ENCODE assay signal across 1 cellular context in the genomic region with DNA sequence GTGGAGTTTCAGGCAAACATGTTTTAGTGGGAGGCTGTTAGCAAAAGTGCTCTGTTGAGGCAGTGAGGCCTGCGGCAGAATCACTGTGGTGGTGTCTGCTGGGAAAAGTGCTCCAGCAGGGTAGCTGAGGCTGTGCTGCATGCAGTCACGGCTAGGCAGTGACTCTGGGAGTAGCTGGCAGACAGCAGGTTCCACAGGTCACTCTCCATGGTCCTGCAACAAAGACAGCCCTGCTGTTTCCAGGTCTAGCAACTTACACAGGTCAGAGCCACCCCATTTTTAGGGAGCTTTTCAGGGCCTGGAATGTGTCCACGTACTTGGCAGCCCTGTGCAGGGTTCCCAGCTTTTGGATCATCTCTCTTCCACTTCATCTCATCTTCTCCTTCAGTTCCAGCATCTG.
TF ChIP-seq lines count a peak whose summit lies in the region.

No MANE protein-coding gene starts in this region.

TF ChIP-seq in WTC11, 78 proteins besides CTCF, POLR2A, EP300 and RAD21 (continued from another document):
- TF ChIP-seq, protein P1, sequence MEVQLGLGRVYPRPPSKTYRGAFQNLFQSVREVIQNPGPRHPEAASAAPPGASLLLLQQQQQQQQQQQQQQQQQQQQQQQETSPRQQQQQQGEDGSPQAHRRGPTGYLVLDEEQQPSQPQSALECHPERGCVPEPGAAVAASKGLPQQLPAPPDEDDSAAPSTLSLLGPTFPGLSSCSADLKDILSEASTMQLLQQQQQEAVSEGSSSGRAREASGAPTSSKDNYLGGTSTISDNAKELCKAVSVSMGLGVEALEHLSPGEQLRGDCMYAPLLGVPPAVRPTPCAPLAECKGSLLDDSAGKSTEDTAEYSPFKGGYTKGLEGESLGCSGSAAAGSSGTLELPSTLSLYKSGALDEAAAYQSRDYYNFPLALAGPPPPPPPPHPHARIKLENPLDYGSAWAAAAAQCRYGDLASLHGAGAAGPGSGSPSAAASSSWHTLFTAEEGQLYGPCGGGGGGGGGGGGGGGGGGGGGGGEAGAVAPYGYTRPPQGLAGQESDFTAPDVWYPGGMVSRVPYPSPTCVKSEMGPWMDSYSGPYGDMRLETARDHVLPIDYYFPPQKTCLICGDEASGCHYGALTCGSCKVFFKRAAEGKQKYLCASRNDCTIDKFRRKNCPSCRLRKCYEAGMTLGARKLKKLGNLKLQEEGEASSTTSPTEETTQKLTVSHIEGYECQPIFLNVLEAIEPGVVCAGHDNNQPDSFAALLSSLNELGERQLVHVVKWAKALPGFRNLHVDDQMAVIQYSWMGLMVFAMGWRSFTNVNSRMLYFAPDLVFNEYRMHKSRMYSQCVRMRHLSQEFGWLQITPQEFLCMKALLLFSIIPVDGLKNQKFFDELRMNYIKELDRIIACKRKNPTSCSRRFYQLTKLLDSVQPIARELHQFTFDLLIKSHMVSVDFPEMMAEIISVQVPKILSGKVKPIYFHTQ (CRISPR knock-in tag; IDR thresholded peaks at IDR 0.05) = no peak
- TF ChIP-seq, protein P2, sequence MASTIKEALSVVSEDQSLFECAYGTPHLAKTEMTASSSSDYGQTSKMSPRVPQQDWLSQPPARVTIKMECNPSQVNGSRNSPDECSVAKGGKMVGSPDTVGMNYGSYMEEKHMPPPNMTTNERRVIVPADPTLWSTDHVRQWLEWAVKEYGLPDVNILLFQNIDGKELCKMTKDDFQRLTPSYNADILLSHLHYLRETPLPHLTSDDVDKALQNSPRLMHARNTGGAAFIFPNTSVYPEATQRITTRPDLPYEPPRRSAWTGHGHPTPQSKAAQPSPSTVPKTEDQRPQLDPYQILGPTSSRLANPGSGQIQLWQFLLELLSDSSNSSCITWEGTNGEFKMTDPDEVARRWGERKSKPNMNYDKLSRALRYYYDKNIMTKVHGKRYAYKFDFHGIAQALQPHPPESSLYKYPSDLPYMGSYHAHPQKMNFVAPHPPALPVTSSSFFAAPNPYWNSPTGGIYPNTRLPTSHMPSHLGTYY (CRISPR knock-in tag; IDR thresholded peaks at IDR 0.05) = no peak
